9 cellular contexts compared by ENCODE assay signal in genomic region chr16:81625544-81626152, GRCh38.
DNase-seq lines count a peak whose midpoint lies in the region; ATAC-seq and TF ChIP-seq lines count a peak whose summit lies in the region.
"Had no signal": no experiment of that assay in that cellular context is flagged by ENCODE, and none has a peak within 500 bp of the region (broad histone marks: within the 10 kb centered on the region; RNA-seq: fewer than 3 reads in every experiment).

No MANE protein-coding gene starts in this region.

- H3K9me3 Mint-ChIP-seq in activated T-cell treated with anti-CD3 and anti-CD28 coated beads, Interleukin-2, amount 50 U/mL, for 72 hours = no peaks in the 10 kb centered on the region
- H3K9me3 Mint-ChIP-seq in activated CD8-positive, alpha-beta T cell treated with anti-CD3 and anti-CD28 coated beads, Interleukin-2, amount 10 ng/mL, durations not matched to agents 7 days and 5 days (ENCODE audit: insufficient read depth) = no peaks in the 10 kb centered on the region

- peak overlapping the region in 1 of 2 donors; percentile 11 for H3K4me3 Mint-ChIP-seq in activated T-cell treated with anti-CD3 and anti-CD28 coated beads, Interleukin-2, amount 50 U/mL, for 72 hours
- no peak overlapping the region for H3K4me3 Mint-ChIP-seq in activated CD8-positive, alpha-beta T cell treated with anti-CD3 and anti-CD28 coated beads, Interleukin-2, amount 10 ng/mL, durations not matched to agents 7 days and 5 days

- H3K9me3 ChIP-seq in transverse colon = no peaks in the 10 kb centered on the region

- peak overlapping the region; percentile 0 to 37 (median 15) for H3K27ac ChIP-seq in transverse colon
- H3K27ac ChIP-seq: C4-2B had no signal

- 60% methylated on average over 8 of the region's 9 CpGs; no CpG with 5 or more reads in 1 of the 2 donors for WGBS in transverse colon (ENCODE audit: low coverage in 1 of 2), 2 donors

- H3K36me3 Mint-ChIP-seq in activated T-cell treated with anti-CD3 and anti-CD28 coated beads, Interleukin-2, amount 50 U/mL, for 72 hours (ENCODE audit: insufficient read depth in 2 of 2) = peaks cover 0 to 2% of the 10 kb centered on the region in 2 donors
- H3K36me3 Mint-ChIP-seq in activated CD8-positive, alpha-beta T cell treated with anti-CD3 and anti-CD28 coated beads, Interleukin-2, amount 10 ng/mL, durations not matched to agents 7 days and 5 days (ENCODE audit: low read depth) = peaks cover 8% of the 10 kb centered on the region

- no peak for TF ChIP-seq POLR2A in transverse colon (IDR thresholded peaks at IDR 0.05)

- DNase-seq in activated T-cell treated with anti-CD3 and anti-CD28 coated beads, Interleukin-2, amount 50 U/mL, for 72 hours = peak; percentile 29 to 31
- no peak for DNase-seq in activated T-cell treated with anti-CD3 and anti-CD28 coated beads, Interleukin-2, amount 50 U/mL, for 1 hour
- DNase-seq in activated CD8-positive, alpha-beta T cell treated with anti-CD3 and anti-CD28 coated beads, Interleukin-2, amount 10 ng/mL, durations not matched to agents 7 days and 5 days = no peak
- DNase-seq in kidney epithelial cell (ENCODE audit: low read depth) (peak; percentile 45), transverse colon (peak; percentile 35), amniotic stem cell (lab: John Stamatoyannopoulos, UW) (no peak), SKM-1 (lab: John Stamatoyannopoulos, UW; ENCODE audit: unreplicated experiment) (no peak)

- CTCF ChIA-PET in activated CD8-positive, alpha-beta T cell treated with anti-CD3 and anti-CD28 coated beads, Interleukin-2, amount 10 ng/mL, durations not matched to agents 7 days and 5 days (lab: Charles Lee) = interaction anchor here (1.2 to 1.7 kb wide), 2 partner anchors 71 to 260 kb away, joined by 3 to 12 read pairs; no protein-coding TSS in a partner anchor

- peak; percentile 3 to 17 for ATAC-seq in activated T-cell treated with anti-CD3 and anti-CD28 coated beads, Interleukin-2, amount 50 U/mL, for 72 hours (replicated peaks in 1 of 2)
- ATAC-seq in activated CD8-positive, alpha-beta T cell treated with anti-CD3 and anti-CD28 coated beads, Interleukin-2, amount 10 ng/mL, durations not matched to agents 7 days and 5 days = no peak
- ATAC-seq in HG03460 (IDR thresholded peaks at IDR 0.05; ENCODE audit: unreplicated experiment) = no peak

- TF ChIP-seq EP300 in transverse colon (IDR thresholded peaks at IDR 0.05; ENCODE audit: low read depth) = no peak

- H3K27ac Mint-ChIP-seq in activated T-cell treated with anti-CD3 and anti-CD28 coated beads, Interleukin-2, amount 50 U/mL, for 72 hours = peak overlapping the region; percentile 45
- H3K27ac Mint-ChIP-seq in activated CD8-positive, alpha-beta T cell treated with anti-CD3 and anti-CD28 coated beads, Interleukin-2, amount 10 ng/mL, durations not matched to agents 7 days and 5 days = peak overlapping the region; percentile 41

- H3K4me1 Mint-ChIP-seq in activated T-cell treated with anti-CD3 and anti-CD28 coated beads, Interleukin-2, amount 50 U/mL, for 72 hours (ENCODE audit: low read depth) = peaks cover 16% of the 10 kb centered on the region
- H3K4me1 Mint-ChIP-seq in activated CD8-positive, alpha-beta T cell treated with anti-CD3 and anti-CD28 coated beads, Interleukin-2, amount 10 ng/mL, durations not matched to agents 7 days and 5 days (ENCODE audit: low read depth) = peaks cover 31% of the 10 kb centered on the region

- H3K27me3 ChIP-seq in kidney epithelial cell (ENCODE audit: control insufficient read depth, insufficient read depth, low read length) (no peaks in the 10 kb centered on the region), transverse colon (no peaks in the 10 kb centered on the region)

- H3K36me3 ChIP-seq in kidney epithelial cell (ENCODE audit: control insufficient read depth, insufficient read depth, low read length) (no peaks in the 10 kb centered on the region), transverse colon (no peaks in the 10 kb centered on the region)

- TF ChIP-seq CTCF in kidney epithelial cell (IDR thresholded peaks at IDR 0.05; ENCODE audit: insufficient read depth, low read length, poor library complexity, severe bottlenecking) (no peak), transverse colon (IDR thresholded peaks at IDR 0.05) (no peak)

- in situ Hi-C loops in transverse colon (cut with MboI; ENCODE audit: low pct_ligation_motif_present in 1 of 4, low pct_unique_long_range_greater_than_20kb in 1 of 4, low sequenced_read_pairs in 3 of 4) = loop anchor here in 1 of 4 donors (10.0 kb wide), 1 partner anchor 99 kb away; no protein-coding TSS in a partner anchor

- intact Hi-C loops in transverse colon (cut with DNase I; ENCODE audit: low total_unique reads) = no loop called here

- POLR2A ChIA-PET in activated CD8-positive, alpha-beta T cell treated with anti-CD3 and anti-CD28 coated beads, Interleukin-2, amount 10 ng/mL, durations not matched to agents 7 days and 5 days (lab: Charles Lee) = interaction anchor here (0.9 kb wide), 1 partner anchor 93 kb away, joined by 3 read pairs; no protein-coding TSS in a partner anchor

- no peaks in the 10 kb centered on the region for H3K27me3 Mint-ChIP-seq in activated T-cell treated with anti-CD3 and anti-CD28 coated beads, Interleukin-2, amount 50 U/mL, for 72 hours (ENCODE audit: low read depth)
- H3K27me3 Mint-ChIP-seq in activated CD8-positive, alpha-beta T cell treated with anti-CD3 and anti-CD28 coated beads, Interleukin-2, amount 10 ng/mL, durations not matched to agents 7 days and 5 days (ENCODE audit: low read depth) = no peaks in the 10 kb centered on the region

- H3K4me3 ChIP-seq in kidney epithelial cell (ENCODE audit: low read depth, low read length) = no peak overlapping the region
- H3K4me3 ChIP-seq in transverse colon = no peak overlapping the region

- peaks cover 5 to 12% (median 10%) of the 10 kb centered on the region in 4 donors for H3K4me1 ChIP-seq in transverse colon

Comparison
In these comparisons a context has a peak if more than half of its experiments do, and no peak if none do; other contexts are left out.
1. DNase-seq: peak in activated T-cell treated with anti-CD3 and anti-CD28 coated beads, Interleukin-2, amount 50 U/mL, for 72 hours (2 of 2), kidney epithelial cell (single experiment) and transverse colon (single experiment); none in activated T-cell treated with anti-CD3 and anti-CD28 coated beads, Interleukin-2, amount 50 U/mL, for 1 hour (single experiment), activated CD8-positive, alpha-beta T cell treated with anti-CD3 and anti-CD28 coated beads, Interleukin-2, amount 10 ng/mL, durations not matched to agents 7 days and 5 days (single experiment), amniotic stem cell (single experiment) and SKM-1 (single experiment).
2. ATAC-seq: peak in activated T-cell treated with anti-CD3 and anti-CD28 coated beads, Interleukin-2, amount 50 U/mL, for 72 hours (2 of 2); none in activated CD8-positive, alpha-beta T cell treated with anti-CD3 and anti-CD28 coated beads, Interleukin-2, amount 10 ng/mL, durations not matched to agents 7 days and 5 days (single experiment) and HG03460 (single experiment).